In the genomic region with DNA sequence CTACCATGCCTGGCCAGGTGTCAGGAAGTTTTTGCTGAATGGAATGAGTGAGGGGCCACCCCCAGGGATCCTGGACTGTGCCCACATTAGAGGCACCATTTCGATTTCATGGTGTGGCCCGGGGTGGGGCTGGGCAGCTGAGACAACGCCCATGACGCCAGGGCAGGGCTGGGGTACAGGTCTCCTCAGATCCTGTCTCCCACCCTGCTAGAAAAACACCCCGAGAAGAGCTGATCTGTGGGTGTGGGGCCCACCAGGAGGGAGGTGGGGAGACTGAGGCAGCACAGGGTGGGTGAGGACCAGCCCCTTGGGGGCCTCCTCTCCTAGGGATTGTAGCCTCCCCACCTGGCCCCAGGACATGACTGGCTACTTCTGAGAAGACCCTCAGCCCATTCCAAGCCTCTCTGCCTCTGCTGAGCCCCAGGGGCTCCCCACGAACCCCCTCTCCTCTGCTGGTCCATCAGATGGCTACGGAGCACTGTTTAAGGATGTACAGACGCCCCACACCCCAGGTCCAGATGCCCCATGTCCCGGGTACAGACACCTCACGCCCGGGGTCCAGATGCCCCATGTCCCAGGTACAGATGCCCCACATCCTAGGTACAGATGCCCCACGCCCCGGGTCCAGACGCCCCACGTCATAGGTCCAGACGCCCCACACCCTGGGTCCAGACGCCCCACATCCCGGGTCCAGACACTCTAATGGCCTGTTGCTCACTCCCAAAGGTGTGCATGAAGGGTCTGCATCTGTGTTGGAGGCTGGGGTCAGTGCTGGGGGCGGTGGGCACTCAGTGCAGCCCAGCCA, we compare ENCODE assay signal across 20 cellular contexts.
"Had no signal": no experiment of that assay in that cellular context is flagged by ENCODE, and none has a peak within 500 bp of the region (broad histone marks: within the 10 kb centered on the region; RNA-seq: fewer than 3 reads in every experiment).

No MANE protein-coding gene starts in this region.

- H3K27ac ChIP-seq: brain microvascular endothelial cell, coronary artery, SJSA1, skin epidermis, thyroid gland, VCaP had no signal

- H3K27me3 ChIP-seq: brain microvascular endothelial cell, thyroid gland had no signal

- FAIRE-seq: endometrium, frontal cortex had no signal

- H3K4me1 ChIP-seq: SJSA1 had no signal

- H3K4me3 ChIP-seq: coronary artery, SJSA1, skin epidermis, thyroid gland had no signal

- H3K36me3 ChIP-seq: brain microvascular endothelial cell, SJSA1, thyroid gland had no signal

- DNase-seq: activated CD4-positive, CD25-positive, alpha-beta regulatory T cell treated with anti-CD3 and anti-CD28 coated beads, Interleukin-2, amount 50 U/mL, for 72 hours; activated CD8-positive, alpha-beta memory T cell treated with anti-CD3 and anti-CD28 coated beads for 24 hours; activated naive CD8-positive, alpha-beta T cell treated with anti-CD3 and anti-CD28 coated beads, Interleukin-2, amount 50 U/mL, for 24 hours; anterior cingulate cortex; brain microvascular endothelial cell; erythroblast; kidney glomerular epithelial cell; nephron progenitor cell; occipital lobe; retina; stimulated activated CD4-positive, alpha-beta T cell treated with anti-CD3 and anti-CD28 coated beads, Interleukin-15, amount 100 ng/mL, for 24 hours; stimulated activated CD4-positive, alpha-beta T cell treated with anti-CD3 and anti-CD28 coated beads, Interleukin-2, amount 100 ng/mL, for 48 hours; T-helper 2 cell; thyroid gland had no signal

- H3K9me3 ChIP-seq: SJSA1, thyroid gland had no signal

- ATAC-seq: activated naive CD8-positive, alpha-beta T cell treated with anti-CD3 and anti-CD28 coated beads, Interleukin-2, amount 50 U/mL, for 24 hours had no signal
